In the genomic region with DNA sequence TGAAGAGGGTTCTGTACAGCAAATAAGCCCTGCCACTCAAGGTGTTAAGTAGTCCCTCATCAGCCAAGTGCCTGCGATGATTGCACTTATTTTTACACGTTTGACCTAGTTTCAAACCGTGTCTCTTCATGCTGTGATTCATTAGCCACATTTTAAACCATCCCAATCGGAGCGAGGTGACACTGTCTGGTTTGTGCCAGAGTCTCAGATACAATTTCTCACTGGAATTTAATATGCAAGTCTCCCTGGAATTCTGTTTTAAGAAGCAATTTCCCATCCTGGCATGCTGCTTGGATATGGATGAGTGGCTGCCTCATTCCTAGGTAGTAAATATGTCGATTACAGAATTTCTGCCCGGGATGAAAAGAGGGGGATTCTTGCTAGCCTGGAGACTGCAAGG, we compare ENCODE assay signal across 1 cellular context.
TF ChIP-seq lines count a peak whose summit lies in the region.

No MANE protein-coding gene starts in this region.

TF ChIP-seq in GM23338, 12 proteins besides CTCF, POLR2A, EP300 and RAD21 (continued from another document):
- TF ChIP-seq, protein P1, sequence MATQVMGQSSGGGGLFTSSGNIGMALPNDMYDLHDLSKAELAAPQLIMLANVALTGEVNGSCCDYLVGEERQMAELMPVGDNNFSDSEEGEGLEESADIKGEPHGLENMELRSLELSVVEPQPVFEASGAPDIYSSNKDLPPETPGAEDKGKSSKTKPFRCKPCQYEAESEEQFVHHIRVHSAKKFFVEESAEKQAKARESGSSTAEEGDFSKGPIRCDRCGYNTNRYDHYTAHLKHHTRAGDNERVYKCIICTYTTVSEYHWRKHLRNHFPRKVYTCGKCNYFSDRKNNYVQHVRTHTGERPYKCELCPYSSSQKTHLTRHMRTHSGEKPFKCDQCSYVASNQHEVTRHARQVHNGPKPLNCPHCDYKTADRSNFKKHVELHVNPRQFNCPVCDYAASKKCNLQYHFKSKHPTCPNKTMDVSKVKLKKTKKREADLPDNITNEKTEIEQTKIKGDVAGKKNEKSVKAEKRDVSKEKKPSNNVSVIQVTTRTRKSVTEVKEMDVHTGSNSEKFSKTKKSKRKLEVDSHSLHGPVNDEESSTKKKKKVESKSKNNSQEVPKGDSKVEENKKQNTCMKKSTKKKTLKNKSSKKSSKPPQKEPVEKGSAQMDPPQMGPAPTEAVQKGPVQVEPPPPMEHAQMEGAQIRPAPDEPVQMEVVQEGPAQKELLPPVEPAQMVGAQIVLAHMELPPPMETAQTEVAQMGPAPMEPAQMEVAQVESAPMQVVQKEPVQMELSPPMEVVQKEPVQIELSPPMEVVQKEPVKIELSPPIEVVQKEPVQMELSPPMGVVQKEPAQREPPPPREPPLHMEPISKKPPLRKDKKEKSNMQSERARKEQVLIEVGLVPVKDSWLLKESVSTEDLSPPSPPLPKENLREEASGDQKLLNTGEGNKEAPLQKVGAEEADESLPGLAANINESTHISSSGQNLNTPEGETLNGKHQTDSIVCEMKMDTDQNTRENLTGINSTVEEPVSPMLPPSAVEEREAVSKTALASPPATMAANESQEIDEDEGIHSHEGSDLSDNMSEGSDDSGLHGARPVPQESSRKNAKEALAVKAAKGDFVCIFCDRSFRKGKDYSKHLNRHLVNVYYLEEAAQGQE (IDR thresholded peaks at IDR 0.05; ENCODE audit: unreplicated experiment) = no peak
- TF ChIP-seq STAT1 (IDR thresholded peaks at IDR 0.05; ENCODE audit: unreplicated experiment) = no peak
- TF ChIP-seq JUNB (IDR thresholded peaks at IDR 0.05; ENCODE audit: unreplicated experiment) = no peak
- no peak for TF ChIP-seq CREB1 (CRISPR knock-in tag; IDR thresholded peaks at IDR 0.05; ENCODE audit: low read depth)
- no peak for TF ChIP-seq EZH2phosphoT487 (IDR thresholded peaks at IDR 0.05; ENCODE audit: unreplicated experiment)
- TF ChIP-seq POLR2AphosphoS5 (IDR thresholded peaks at IDR 0.05; ENCODE audit: low read depth) = no peak
- TF ChIP-seq EZH2 (IDR thresholded peaks at IDR 0.05; ENCODE audit: low read depth, unreplicated experiment) = no peak
- TF ChIP-seq ZNF331 (CRISPR knock-in tag; IDR thresholded peaks at IDR 0.05; ENCODE audit: low read depth) = no peak
- no peak for TF ChIP-seq ZNF114 (CRISPR knock-in tag; IDR thresholded peaks at IDR 0.05)
